ENCODE assay signal across 9 cellular contexts in genomic region chr1:181482521-181483083, GRCh38.
A peak's percentile ranks its signal among the peaks of the same experiment; 100 is the strongest.
DNase-seq lines count a peak whose midpoint lies in the region; ATAC-seq lines count a peak whose summit lies in the region.
"Had no signal": no experiment of that assay in that cellular context is flagged by ENCODE, and none has a peak within 500 bp of the region (broad histone marks: within the 10 kb centered on the region; RNA-seq: fewer than 3 reads in every experiment).

No MANE protein-coding gene starts in this region.

- no peak overlapping the region for H3K27ac ChIP-seq in HUES6 (ENCODE audit: low read depth, low read length)

- H3K27me3 ChIP-seq in HUES6 (ENCODE audit: control insufficient read depth, insufficient read depth, low read length) (peaks cover 80% of the 10 kb centered on the region), adipocyte (replicated peaks; ENCODE audit: control insufficient read depth, insufficient read depth, low read length) (peaks cover 93% of the 10 kb centered on the region)

- H3K9me3 ChIP-seq in HUES6 (ENCODE audit: control insufficient read depth, insufficient read depth, low read depth, low read length) (no peaks in the 10 kb centered on the region), adipocyte (ENCODE audit: control insufficient read depth, low read length) (no peaks in the 10 kb centered on the region)

- H3K36me3 ChIP-seq in HUES6 (ENCODE audit: control insufficient read depth, insufficient read depth, low read length) (no peaks in the 10 kb centered on the region), adipocyte (ENCODE audit: control insufficient read depth, insufficient read depth, low read length, severe bottlenecking) (no peaks in the 10 kb centered on the region)

- peaks cover 10% of the 10 kb centered on the region for H3K4me1 ChIP-seq in HUES6 (ENCODE audit: control insufficient read depth, insufficient read depth, low read length)
- H3K4me1 ChIP-seq in adipocyte (ENCODE audit: control insufficient read depth, insufficient read depth, low read length): peaks cover 4% of the 10 kb centered on the region

- ATAC-seq in GM19397 (IDR thresholded peaks at IDR 0.05; ENCODE audit: unreplicated experiment): peak; percentile 61
- ATAC-seq: HCT116 had no signal

- H3K4me3 ChIP-seq in HUES6 (ENCODE audit: low read depth, low read length) (peak overlapping the region; percentile 53), adipocyte (ENCODE audit: low read length) (peak overlapping the region; percentile 53)

- DNase-seq in DMS114 treated with DMSO at 0.1 percent for 48 hours (lab: John Stamatoyannopoulos, UW; ENCODE audit: unreplicated experiment): peak; percentile 48
- peak; percentile 29 for DNase-seq in adipocyte (ENCODE audit: low read depth)
- peak; percentile 79 for DNase-seq in iPS-NIHi7 (ENCODE audit: extremely low spot score)
- peak; percentile 20 to 22 for DNase-seq in stimulated activated CD8-positive, alpha-beta memory T cell treated with anti-CD3 and anti-CD28 coated beads, Interleukin-2, amount 100 ng/mL, for 48 hours (ENCODE audit: low read depth in 2 of 2)
- DNase-seq in stimulated activated naive CD4-positive, alpha-beta T cell treated with Interleukin-2 at 50 U/mL for 16 hours (lab: John Stamatoyannopoulos, UW): no peak
- no peak for DNase-seq in NCI-H146 (lab: John Stamatoyannopoulos, UW)

- no peak overlapping the region for H3K9ac ChIP-seq in HUES6 (ENCODE audit: low read length)
- no peak overlapping the region for H3K9ac ChIP-seq in adipocyte (ENCODE audit: low read length)

Comparison
In these comparisons a context has a peak if more than half of its experiments do, and no peak if none do; other contexts are left out.
1. DNase-seq: peak in DMS114 treated with DMSO at 0.1 percent for 48 hours (single experiment), adipocyte (single experiment), iPS-NIHi7 (single experiment) and stimulated activated CD8-positive, alpha-beta memory T cell treated with anti-CD3 and anti-CD28 coated beads, Interleukin-2, amount 100 ng/mL, for 48 hours (2 of 2); none in stimulated activated naive CD4-positive, alpha-beta T cell treated with Interleukin-2 at 50 U/mL for 16 hours (single experiment) and NCI-H146 (single experiment).